1 cellular context compared by ENCODE assay signal in the genomic region with DNA sequence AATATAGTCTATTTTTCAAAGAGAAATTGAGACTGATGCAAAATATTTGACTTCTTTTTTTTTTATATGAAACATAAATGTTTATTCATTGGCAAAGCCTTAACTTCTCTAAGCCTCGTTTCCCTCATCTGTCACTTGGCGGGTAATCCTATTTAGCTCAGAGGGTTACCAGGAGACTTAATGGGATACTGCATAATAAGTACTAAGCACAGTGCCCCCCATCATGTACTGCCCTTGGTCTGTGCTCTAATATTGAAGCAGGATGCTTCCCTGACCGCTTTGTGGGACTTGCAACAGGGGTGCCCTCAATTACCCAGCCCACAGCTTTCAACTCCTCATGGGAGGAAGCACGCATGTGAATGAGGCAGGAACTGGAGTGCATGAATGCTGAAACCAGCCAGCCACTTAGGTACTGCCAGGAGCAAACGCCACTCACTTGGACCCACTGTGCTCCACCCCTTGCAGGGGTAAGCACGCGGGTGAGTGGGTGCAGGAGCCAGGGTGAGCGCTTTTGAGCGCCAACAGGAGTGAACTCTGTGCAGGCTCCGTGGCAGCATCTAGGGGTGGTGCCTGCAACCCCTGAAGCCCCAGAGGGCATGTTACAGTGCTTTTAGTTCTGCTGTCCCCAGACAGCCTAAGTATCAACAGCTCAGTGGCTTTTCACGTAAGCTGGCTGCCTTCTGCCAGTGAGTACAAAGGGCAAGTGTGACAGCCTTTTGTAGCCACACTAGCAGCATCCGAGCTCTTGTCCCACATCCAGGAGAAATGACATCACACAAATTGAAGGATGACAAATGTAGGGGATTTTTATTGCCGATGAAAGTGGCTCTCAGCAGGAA.
TF ChIP-seq lines count a peak whose summit lies in the region.

No MANE protein-coding gene starts in this region.

TF ChIP-seq in liver, 16 proteins besides CTCF, POLR2A, EP300 and RAD21 (continued from another document):
- TF ChIP-seq, protein P1, sequence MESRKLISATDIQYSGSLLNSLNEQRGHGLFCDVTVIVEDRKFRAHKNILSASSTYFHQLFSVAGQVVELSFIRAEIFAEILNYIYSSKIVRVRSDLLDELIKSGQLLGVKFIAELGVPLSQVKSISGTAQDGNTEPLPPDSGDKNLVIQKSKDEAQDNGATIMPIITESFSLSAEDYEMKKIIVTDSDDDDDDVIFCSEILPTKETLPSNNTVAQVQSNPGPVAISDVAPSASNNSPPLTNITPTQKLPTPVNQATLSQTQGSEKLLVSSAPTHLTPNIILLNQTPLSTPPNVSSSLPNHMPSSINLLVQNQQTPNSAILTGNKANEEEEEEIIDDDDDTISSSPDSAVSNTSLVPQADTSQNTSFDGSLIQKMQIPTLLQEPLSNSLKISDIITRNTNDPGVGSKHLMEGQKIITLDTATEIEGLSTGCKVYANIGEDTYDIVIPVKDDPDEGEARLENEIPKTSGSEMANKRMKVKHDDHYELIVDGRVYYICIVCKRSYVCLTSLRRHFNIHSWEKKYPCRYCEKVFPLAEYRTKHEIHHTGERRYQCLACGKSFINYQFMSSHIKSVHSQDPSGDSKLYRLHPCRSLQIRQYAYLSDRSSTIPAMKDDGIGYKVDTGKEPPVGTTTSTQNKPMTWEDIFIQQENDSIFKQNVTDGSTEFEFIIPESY (IDR thresholded peaks at IDR 0.05), result no peak
- no peak for TF ChIP-seq YY1 (IDR thresholded peaks at IDR 0.05)
- TF ChIP-seq GABPA (IDR thresholded peaks at IDR 0.05 in 1 of 2, conservative IDR thresholded peaks at IDR 0.05 in 1 of 2), result no peak
- no peak for TF ChIP-seq TAF1 (conservative IDR thresholded peaks at IDR 0.05)
- TF ChIP-seq RXRA (IDR thresholded peaks at IDR 0.05), result peak; percentile 50 to 81
- TF ChIP-seq SP1 (IDR thresholded peaks at IDR 0.05), result peak; percentile 36
- TF ChIP-seq JUND (IDR thresholded peaks at IDR 0.05), result peak in 1 of 2 donors; percentile 13
